ENCODE assay signal across 1 cellular context in genomic region chr19:46635920-46636761, GRCh38.
TF ChIP-seq lines count a peak whose summit lies in the region.

TSS of gene GNG8 (minus strand) at chr19:46636202. CDS start at chr19:46634682, 1,520 bp downstream.

TF ChIP-seq in H1, 55 proteins besides CTCF, POLR2A, EP300 and RAD21:
- TF ChIP-seq PHF8 (conservative IDR thresholded peaks at IDR 0.05; ENCODE audit: low read depth, low read length) (no peak), CHD2 (IDR thresholded peaks at IDR 0.05; ENCODE audit: low read length) (no peak), SP4 (IDR thresholded peaks at IDR 0.05; ENCODE audit: low read length) (no peak)
- TF ChIP-seq, protein P1, sequence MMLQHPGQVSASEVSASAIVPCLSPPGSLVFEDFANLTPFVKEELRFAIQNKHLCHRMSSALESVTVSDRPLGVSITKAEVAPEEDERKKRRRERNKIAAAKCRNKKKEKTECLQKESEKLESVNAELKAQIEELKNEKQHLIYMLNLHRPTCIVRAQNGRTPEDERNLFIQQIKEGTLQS (IDR thresholded peaks at IDR 0.05; ENCODE audit: insufficient read depth, low read depth, low read length), result no peak
